In genomic region chr13:33009019-33009418, GRCh38 we compare ENCODE assay signal across 27 cellular contexts. TPM values are rescaled to one million over a fixed set of nuclear protein-coding genes. Genes with fewer than 3 reads are reported as not detected.
"Had no signal": no experiment of that assay in that cellular context is flagged by ENCODE, and none has a peak within 500 bp of the region (broad histone marks: within the 10 kb centered on the region; RNA-seq: fewer than 3 reads in every experiment).

No MANE protein-coding gene starts in this region.

- ATAC-seq: activated CD4-positive, alpha-beta T cell treated with anti-CD3 and anti-CD28 coated beads for 36 hours; activated CD8-positive, alpha-beta T cell treated with anti-CD3 and anti-CD28 coated beads, Interleukin-2, amount 10 ng/mL, durations not matched to agents 7 days and 5 days; activated naive CD4-positive, alpha-beta T cell treated with anti-CD3 and anti-CD28 coated beads, Interleukin-2, amount 50 U/mL, for 72 hours; activated T-cell treated with anti-CD3 and anti-CD28 coated beads, Interleukin-2, amount 50 U/mL, for 72 hours had no signal

- DNase-seq: activated CD4-positive, alpha-beta memory T cell treated with anti-CD3 and anti-CD28 coated beads for 36 hours; activated CD4-positive, alpha-beta T cell treated with anti-CD3 and anti-CD28 coated beads for 36 hours; activated CD4-positive, alpha-beta T cell treated with anti-CD3 and anti-CD28 coated beads, Interleukin-2, amount 10 ng/mL, durations not matched to agents 24 days and 14 days; activated CD4-positive, CD25-positive, alpha-beta regulatory T cell; activated CD4-positive, CD25-positive, alpha-beta regulatory T cell treated with anti-CD3 and anti-CD28 coated beads, Interleukin-2, amount 50 U/mL, for 72 hours; activated CD8-positive, alpha-beta memory T cell treated with anti-CD3 and anti-CD28 coated beads, Interleukin-2, amount 50 U/mL, for 48 hours; activated CD8-positive, alpha-beta T cell treated with anti-CD3 and anti-CD28 coated beads, Interleukin-2, amount 10 ng/mL, durations not matched to agents 7 days and 5 days; activated gamma-delta T cell; activated naive CD4-positive, alpha-beta T cell; activated naive CD4-positive, alpha-beta T cell treated with anti-CD3 and anti-CD28 coated beads, Interleukin-2, amount 10 ng/mL, durations not matched to agents 7 days and 5 days; activated naive CD8-positive, alpha-beta T cell treated with anti-CD3 and anti-CD28 coated beads, Interleukin-2, amount 10 ng/mL, durations not matched to agents 7 days and 5 days; activated T-cell treated with anti-CD3 and anti-CD28 coated beads for 4 hours; activated T-cell treated with anti-CD3 and anti-CD28 coated beads, Interleukin-2, amount 50 U/mL, for 24 hours; activated T-cell treated with anti-CD3 and anti-CD28 coated beads, Interleukin-2, amount 50 U/mL, for 72 hours; amniotic stem cell; anterior cingulate cortex; brain microvascular endothelial cell; dorsolateral prefrontal cortex; effector memory CD4-positive, alpha-beta T cell; esophagus squamous epithelium; foreskin fibroblast; head of caudate nucleus; T-helper 2 cell had no signal

- H3K27ac ChIP-seq: brain microvascular endothelial cell, coronary artery, dorsolateral prefrontal cortex, epithelial cell of prostate, esophagus squamous epithelium had no signal

- H3K4me3 ChIP-seq: coronary artery, dorsolateral prefrontal cortex, esophagus squamous epithelium had no signal

- H3K36me3 ChIP-seq: brain microvascular endothelial cell, esophagus squamous epithelium had no signal

- H3K27me3 ChIP-seq: brain microvascular endothelial cell had no signal

RNA-seq across cellular contexts. Expression of gene KL, which starts 7.2 kb away (rescaled TPM):
- total RNA-seq: bronchial epithelial cell had no signal
